Comparison of ENCODE assay signal across 8 cellular contexts in the genomic region with DNA sequence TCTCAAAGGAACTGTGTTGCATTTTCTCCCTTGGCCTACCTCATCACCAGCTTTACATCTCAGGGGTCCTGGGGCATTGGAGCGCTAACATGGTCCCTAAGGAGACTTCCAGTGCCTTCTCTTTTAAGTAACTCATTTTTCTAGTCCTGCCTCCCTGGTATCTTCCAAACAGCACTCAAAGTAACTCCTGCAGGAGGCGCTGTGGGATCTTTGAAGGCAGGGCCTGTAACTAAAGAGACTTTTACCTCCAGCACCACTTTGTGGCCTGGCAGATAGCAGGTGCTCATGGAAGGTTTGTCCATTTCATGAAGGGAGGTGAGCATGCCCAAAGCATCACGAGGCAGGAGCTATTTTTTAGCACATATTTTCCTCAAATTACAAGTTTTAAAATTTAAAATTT.
DNase-seq lines count a peak whose midpoint lies in the region; ATAC-seq lines count a peak whose summit lies in the region.

No MANE protein-coding gene starts in this region.

- H4K8ac ChIP-seq in mesendoderm (ENCODE audit: low read depth, low read length): no peak overlapping the region

- H3K36me3 ChIP-seq in mesendoderm (ENCODE audit: control insufficient read depth, insufficient read depth, low read length): no peaks in the 10 kb centered on the region

- H4K5ac ChIP-seq in mesendoderm (ENCODE audit: low read length): no peak overlapping the region

- no peak overlapping the region for H3K56ac ChIP-seq in mesendoderm (ENCODE audit: low read length)

- no peak overlapping the region for H2AK5ac ChIP-seq in mesendoderm (ENCODE audit: low read length)

- no peaks in the 10 kb centered on the region for H3K27me3 ChIP-seq in mesendoderm (ENCODE audit: insufficient read depth, low read length, poor library complexity)

- H3K4me1 ChIP-seq in mesendoderm (ENCODE audit: control insufficient read depth, low read depth, low read length): no peaks in the 10 kb centered on the region

- no peak overlapping the region for H3K4me3 ChIP-seq in mesendoderm (ENCODE audit: low read length)

- no peaks in the 10 kb centered on the region for H3K79me1 ChIP-seq in mesendoderm (ENCODE audit: low read length)

- no peak overlapping the region for H3K4ac ChIP-seq in mesendoderm (ENCODE audit: low read depth, low read length)

- DNase-seq in DMS153 (lab: John Stamatoyannopoulos, UW) (peak; percentile 14), NCI-H1694 treated with DMSO at 0.1 percent for 48 hours (lab: John Stamatoyannopoulos, UW) (peak; percentile 33), mesendoderm (peak; percentile 87), NCI-H2171 (lab: John Stamatoyannopoulos, UW) (no peak)
- DNase-seq in activated naive CD8-positive, alpha-beta T cell treated with anti-CD3 and anti-CD28 coated beads, Interleukin-2, amount 50 U/mL, for 16 hours (ENCODE audit: low read depth, low spot score): peak; percentile 11

- no CpG with 5 or more reads among the region's 3 CpGs for WGBS in mesendoderm (ENCODE audit: extremely low coverage, insufficient coverage, low lambda C conversion rate)

- ATAC-seq in GM19467 (IDR thresholded peaks at IDR 0.05; ENCODE audit: unreplicated experiment) (peak; percentile 53), HG02610 (IDR thresholded peaks at IDR 0.05; ENCODE audit: unreplicated experiment) (no peak), GM18909 (IDR thresholded peaks at IDR 0.05; ENCODE audit: poor library complexity, unreplicated experiment) (no peak)

- H3K4me2 ChIP-seq in mesendoderm (ENCODE audit: low read length): no peak overlapping the region

- no peak overlapping the region for H2BK5ac ChIP-seq in mesendoderm (ENCODE audit: low read length)

- no peak overlapping the region for H3K18ac ChIP-seq in mesendoderm (ENCODE audit: low read length)

- no peak overlapping the region for H3K23ac ChIP-seq in mesendoderm (ENCODE audit: low read length)

- no peak overlapping the region for H3K9ac ChIP-seq in mesendoderm (ENCODE audit: low read length)

- H3K27ac ChIP-seq in mesendoderm (ENCODE audit: low read depth, low read length): no peak overlapping the region

- H2BK120ac ChIP-seq in mesendoderm (ENCODE audit: low read depth, low read length): no peak overlapping the region

- no peak overlapping the region for H2BK15ac ChIP-seq in mesendoderm (replicated peaks; ENCODE audit: low read depth)

- H3K79me2 ChIP-seq in mesendoderm (ENCODE audit: control insufficient read depth, insufficient read depth, low read length): no peaks in the 10 kb centered on the region
